Comparison of ENCODE assay signal across 1 cellular context in the genomic region with DNA sequence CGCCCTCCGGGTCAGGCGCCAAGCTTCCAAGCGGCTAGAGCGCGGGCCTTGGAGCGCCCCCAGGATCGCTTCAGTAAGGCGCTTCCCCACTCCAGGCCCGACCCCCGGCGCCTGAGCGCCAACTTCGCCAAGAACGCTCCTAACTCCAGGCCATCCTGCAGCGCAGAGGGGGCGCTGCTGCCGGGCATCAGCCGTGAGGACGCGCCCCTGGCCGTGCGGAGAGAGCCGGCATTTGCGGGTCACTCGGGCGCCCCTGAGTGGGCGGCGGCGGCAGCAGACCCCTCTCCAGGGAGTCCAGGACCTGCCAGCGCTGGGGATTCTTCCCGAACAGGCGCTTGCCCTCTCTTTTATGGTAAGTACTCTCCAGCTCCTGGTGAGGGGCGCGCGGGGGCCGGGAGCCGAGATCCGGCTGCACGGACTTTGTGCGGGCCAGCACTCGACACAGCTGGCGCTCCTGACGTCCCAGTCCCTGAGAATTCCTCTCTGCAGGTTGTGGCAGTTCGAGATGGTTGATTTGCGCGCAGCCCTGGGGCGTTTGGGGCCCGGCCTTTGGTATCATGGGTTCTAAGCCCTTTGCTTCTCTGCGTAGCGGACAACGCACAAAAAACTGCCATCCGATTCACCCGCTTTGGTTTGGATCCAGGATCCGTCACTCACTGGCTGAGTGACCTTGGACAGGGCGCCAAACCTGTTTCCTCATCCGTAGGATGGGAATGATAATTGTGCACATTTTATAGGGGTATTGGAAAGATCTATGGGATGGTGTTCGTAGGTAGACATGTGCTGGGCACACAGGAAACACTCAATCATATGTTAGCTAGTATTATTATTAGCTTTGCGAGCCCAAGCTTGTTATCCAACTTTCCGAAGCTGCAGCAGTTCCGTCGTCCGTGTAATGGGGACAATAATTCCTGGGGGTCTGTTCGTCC.
TF ChIP-seq lines count a peak whose summit lies in the region.

No MANE protein-coding gene starts in this region.

TF ChIP-seq in SK-N-SH treated with all-trans-retinoic acid at 6 μM for 48 hours, 23 proteins besides CTCF, POLR2A, EP300 and RAD21 (continued from another document):
- TF ChIP-seq, protein P1, sequence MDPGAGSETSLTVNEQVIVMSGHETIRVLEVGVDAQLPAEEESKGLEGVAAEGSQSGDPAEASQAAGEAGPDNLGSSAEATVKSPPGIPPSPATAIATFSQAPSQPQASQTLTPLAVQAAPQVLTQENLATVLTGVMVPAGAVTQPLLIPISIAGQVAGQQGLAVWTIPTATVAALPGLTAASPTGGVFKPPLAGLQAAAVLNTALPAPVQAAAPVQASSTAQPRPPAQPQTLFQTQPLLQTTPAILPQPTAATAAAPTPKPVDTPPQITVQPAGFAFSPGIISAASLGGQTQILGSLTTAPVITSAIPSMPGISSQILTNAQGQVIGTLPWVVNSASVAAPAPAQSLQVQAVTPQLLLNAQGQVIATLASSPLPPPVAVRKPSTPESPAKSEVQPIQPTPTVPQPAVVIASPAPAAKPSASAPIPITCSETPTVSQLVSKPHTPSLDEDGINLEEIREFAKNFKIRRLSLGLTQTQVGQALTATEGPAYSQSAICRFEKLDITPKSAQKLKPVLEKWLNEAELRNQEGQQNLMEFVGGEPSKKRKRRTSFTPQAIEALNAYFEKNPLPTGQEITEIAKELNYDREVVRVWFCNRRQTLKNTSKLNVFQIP (CRISPR knock-in tag; IDR thresholded peaks at IDR 0.05; ENCODE audit: borderline replicate concordance, low read depth) = no peak
- TF ChIP-seq ZFP3 (CRISPR knock-in tag; IDR thresholded peaks at IDR 0.05) (no peak), CSDC2 (CRISPR knock-in tag; IDR thresholded peaks at IDR 0.05) (no peak), RARB (CRISPR knock-in tag; IDR thresholded peaks at IDR 0.05) (no peak), GLIS3 (CRISPR knock-in tag; IDR thresholded peaks at IDR 0.05) (no peak), ZNF8 (CRISPR knock-in tag; IDR thresholded peaks at IDR 0.05) (no peak), TOX (CRISPR knock-in tag; IDR thresholded peaks at IDR 0.05; ENCODE audit: borderline replicate concordance) (no peak), ZNF70 (CRISPR knock-in tag; IDR thresholded peaks at IDR 0.05) (no peak), OSR1 (CRISPR knock-in tag; IDR thresholded peaks at IDR 0.05) (no peak), TCF4 (CRISPR knock-in tag; IDR thresholded peaks at IDR 0.05; ENCODE audit: borderline replicate concordance) (no peak), ESRRG (CRISPR knock-in tag; IDR thresholded peaks at IDR 0.05) (no peak), PPARA (CRISPR knock-in tag; IDR thresholded peaks at IDR 0.05; ENCODE audit: borderline replicate concordance) (no peak), ISL1 (CRISPR knock-in tag; IDR thresholded peaks at IDR 0.05) (no peak)
- TF ChIP-seq, protein P2, sequence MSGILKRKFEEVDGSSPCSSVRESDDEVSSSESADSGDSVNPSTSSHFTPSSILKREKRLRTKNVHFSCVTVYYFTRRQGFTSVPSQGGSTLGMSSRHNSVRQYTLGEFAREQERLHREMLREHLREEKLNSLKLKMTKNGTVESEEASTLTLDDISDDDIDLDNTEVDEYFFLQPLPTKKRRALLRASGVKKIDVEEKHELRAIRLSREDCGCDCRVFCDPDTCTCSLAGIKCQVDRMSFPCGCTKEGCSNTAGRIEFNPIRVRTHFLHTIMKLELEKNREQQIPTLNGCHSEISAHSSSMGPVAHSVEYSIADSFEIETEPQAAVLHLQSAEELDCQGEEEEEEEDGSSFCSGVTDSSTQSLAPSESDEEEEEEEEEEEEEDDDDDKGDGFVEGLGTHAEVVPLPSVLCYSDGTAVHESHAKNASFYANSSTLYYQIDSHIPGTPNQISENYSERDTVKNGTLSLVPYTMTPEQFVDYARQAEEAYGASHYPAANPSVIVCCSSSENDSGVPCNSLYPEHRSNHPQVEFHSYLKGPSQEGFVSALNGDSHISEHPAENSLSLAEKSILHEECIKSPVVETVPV (CRISPR knock-in tag; IDR thresholded peaks at IDR 0.05) = no peak
- TF ChIP-seq, protein P3, sequence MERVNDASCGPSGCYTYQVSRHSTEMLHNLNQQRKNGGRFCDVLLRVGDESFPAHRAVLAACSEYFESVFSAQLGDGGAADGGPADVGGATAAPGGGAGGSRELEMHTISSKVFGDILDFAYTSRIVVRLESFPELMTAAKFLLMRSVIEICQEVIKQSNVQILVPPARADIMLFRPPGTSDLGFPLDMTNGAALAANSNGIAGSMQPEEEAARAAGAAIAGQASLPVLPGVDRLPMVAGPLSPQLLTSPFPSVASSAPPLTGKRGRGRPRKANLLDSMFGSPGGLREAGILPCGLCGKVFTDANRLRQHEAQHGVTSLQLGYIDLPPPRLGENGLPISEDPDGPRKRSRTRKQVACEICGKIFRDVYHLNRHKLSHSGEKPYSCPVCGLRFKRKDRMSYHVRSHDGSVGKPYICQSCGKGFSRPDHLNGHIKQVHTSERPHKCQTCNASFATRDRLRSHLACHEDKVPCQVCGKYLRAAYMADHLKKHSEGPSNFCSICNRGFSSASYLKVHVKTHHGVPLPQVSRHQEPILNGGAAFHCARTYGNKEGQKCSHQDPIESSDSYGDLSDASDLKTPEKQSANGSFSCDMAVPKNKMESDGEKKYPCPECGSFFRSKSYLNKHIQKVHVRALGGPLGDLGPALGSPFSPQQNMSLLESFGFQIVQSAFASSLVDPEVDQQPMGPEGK (CRISPR knock-in tag; IDR thresholded peaks at IDR 0.05; ENCODE audit: borderline replicate concordance) = no peak
TF ChIP-seq in SK-N-SH treated with all-trans-retinoic acid at 6 μM for 48 hours: peak in this region for 0.
